Comparison of ENCODE assay signal across 9 cellular contexts in the genomic region with DNA sequence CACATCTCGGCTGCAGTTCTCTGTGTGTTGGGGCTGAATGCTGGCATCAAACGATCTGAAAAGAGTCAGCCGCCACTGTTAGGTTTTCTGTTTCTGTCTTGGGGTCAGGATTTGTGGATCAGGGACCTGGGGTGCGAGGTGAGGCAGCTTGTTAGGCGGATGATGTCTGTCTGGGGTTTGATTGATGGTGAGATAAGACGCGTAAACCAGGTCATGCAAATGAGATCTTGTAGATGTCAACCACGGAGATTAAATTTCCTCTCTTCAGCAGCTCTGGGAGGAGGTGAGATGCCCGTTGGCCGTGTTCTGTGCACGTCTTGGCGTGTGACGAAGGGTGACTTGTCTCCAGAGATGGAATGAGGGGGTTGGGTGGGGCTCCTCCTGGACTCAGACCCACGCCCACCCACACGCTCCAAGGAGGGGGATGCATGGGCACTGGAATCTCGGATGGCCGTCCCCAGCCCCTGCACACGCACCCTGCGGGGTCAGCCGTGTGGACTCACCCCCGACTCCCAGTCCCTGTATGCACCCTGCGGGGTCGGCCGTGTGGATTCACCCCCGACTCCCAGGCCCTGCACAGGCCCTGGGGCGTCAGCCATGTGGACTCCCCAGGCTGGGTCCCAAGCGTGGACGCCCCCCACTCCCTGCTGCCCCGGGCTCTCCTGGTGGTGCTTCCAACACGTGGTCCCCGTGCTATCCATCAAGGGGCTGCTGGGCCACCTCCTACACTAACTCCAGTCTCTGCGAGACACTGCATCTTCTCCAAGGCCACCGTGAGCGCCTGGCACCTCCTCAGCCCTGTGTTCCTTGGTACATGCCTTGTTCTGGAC. TPM values are rescaled to one million over a fixed set of nuclear protein-coding genes. Genes with fewer than 3 reads are reported as not detected.
A peak's percentile ranks its signal among the peaks of the same experiment; 100 is the strongest.
DNase-seq lines count a peak whose midpoint lies in the region; ATAC-seq and TF ChIP-seq lines count a peak whose summit lies in the region.
"Had no signal": no experiment of that assay in that cellular context is flagged by ENCODE, and none has a peak within 500 bp of the region (broad histone marks: within the 10 kb centered on the region; RNA-seq: fewer than 3 reads in every experiment).

No MANE protein-coding gene starts in this region.

- no peak for TF ChIP-seq CTCF in Calu3 (IDR thresholded peaks at IDR 0.05; ENCODE audit: unreplicated experiment)

- DNase-seq in Calu3 (no peak), G401 (ENCODE audit: low spot score) (no peak), midbrain (lab: John Stamatoyannopoulos, UW) (no peak), NCI-H2196 (lab: John Stamatoyannopoulos, UW; ENCODE audit: unreplicated experiment) (no peak)
- DNase-seq in activated CD4-positive, alpha-beta T cell treated with anti-CD3 and anti-CD28 coated beads, Interleukin-2, amount 50 U/mL, for 48 hours: peak; percentile 55 to 69
- DNase-seq in central memory CD8-positive, alpha-beta T cell (ENCODE audit: low spot score in 2 of 2): peak in 1 of 2 donors; percentile 56
- DNase-seq in stimulated activated CD4-positive, alpha-beta T cell treated with anti-CD3 and anti-CD28 coated beads, Interleukin-2, amount 100 ng/mL, for 24 hours: peak; percentile 58 to 68

- peak; percentile 85 for ATAC-seq in central memory CD8-positive, alpha-beta T cell (replicated peaks; ENCODE audit: extremely low read depth, poor library complexity, severe bottlenecking)
- no peak for ATAC-seq in GM21390 (IDR thresholded peaks at IDR 0.05; ENCODE audit: unreplicated experiment)

- H3K27ac Mint-ChIP-seq in Calu3 (ENCODE audit: unreplicated experiment): peak overlapping the region; percentile 78
- peak overlapping the region; percentile 91 for H3K27ac Mint-ChIP-seq in central memory CD8-positive, alpha-beta T cell (ENCODE audit: low read depth)
- H3K27ac Mint-ChIP-seq: B cell had no signal

- in situ Hi-C loops in G401 (cut with HindIII; ENCODE audit: low sequenced_read_pairs): no loop called here

- intact Hi-C loops in Calu3 (cut with micrococcal nuclease; ENCODE audit: unreplicated experiment): no loop called here

- no peaks in the 10 kb centered on the region for H3K27me3 Mint-ChIP-seq in Calu3 (ENCODE audit: unreplicated experiment)
- no peaks in the 10 kb centered on the region for H3K27me3 Mint-ChIP-seq in central memory CD8-positive, alpha-beta T cell
- H3K27me3 Mint-ChIP-seq: B cell had no signal

- no peaks in the 10 kb centered on the region for H3K9me3 Mint-ChIP-seq in Calu3 (ENCODE audit: low read depth, unreplicated experiment)
- no peaks in the 10 kb centered on the region for H3K9me3 Mint-ChIP-seq in central memory CD8-positive, alpha-beta T cell

- no TSS peak for BruUV-seq in Calu3 (replicated peaks; lab: Mats Ljungman, UMichigan)

- H3K4me3 Mint-ChIP-seq in Calu3 (ENCODE audit: low read depth, unreplicated experiment): no peak overlapping the region
- peak overlapping the region; percentile 54 for H3K4me3 Mint-ChIP-seq in central memory CD8-positive, alpha-beta T cell
- H3K4me3 Mint-ChIP-seq: B cell had no signal

- H3K36me3 Mint-ChIP-seq in Calu3 (ENCODE audit: insufficient read depth, unreplicated experiment): peaks cover 53% of the 10 kb centered on the region
- H3K36me3 Mint-ChIP-seq in central memory CD8-positive, alpha-beta T cell (ENCODE audit: insufficient read depth): peaks cover 11% of the 10 kb centered on the region

- H3K4me1 Mint-ChIP-seq in Calu3 (ENCODE audit: low read depth, unreplicated experiment): peaks cover 24% of the 10 kb centered on the region
- peaks cover 36% of the 10 kb centered on the region for H3K4me1 Mint-ChIP-seq in central memory CD8-positive, alpha-beta T cell
- H3K4me1 Mint-ChIP-seq: B cell had no signal

- CTCF ChIA-PET in Calu3 (lab: Charles Lee): no interaction called here

RNA-seq across cellular contexts. Expression of gene UVSSA, which starts 16.0 kb away (rescaled TPM):
- total RNA-seq in Calu3 (2022): 19.9 and 22.6 TPM in 2 replicates
- total RNA-seq in G401 (2014; rRNA removed; shearing (Covaris generic)): 3.6 and 8.8 TPM in 2 replicates

RNA-seq across cellular contexts. Expression of gene MAEA, which starts 41.3 kb away (rescaled TPM):
- 59.0 and 59.6 TPM in 2 replicates for total RNA-seq in Calu3 (2022)
- total RNA-seq in G401 (2014; rRNA removed; shearing (Covaris generic)): 52.5 and 54.6 TPM in 2 replicates

Comparison
In these comparisons a context has a peak if more than half of its experiments do, and no peak if none do; other contexts are left out.
1. DNase-seq: peak in activated CD4-positive, alpha-beta T cell treated with anti-CD3 and anti-CD28 coated beads, Interleukin-2, amount 50 U/mL, for 48 hours (2 of 2) and stimulated activated CD4-positive, alpha-beta T cell treated with anti-CD3 and anti-CD28 coated beads, Interleukin-2, amount 100 ng/mL, for 24 hours (2 of 2); none in Calu3 (single experiment), G401 (single experiment), midbrain (single experiment) and NCI-H2196 (single experiment).